13 cellular contexts compared by ENCODE assay signal in the genomic region with DNA sequence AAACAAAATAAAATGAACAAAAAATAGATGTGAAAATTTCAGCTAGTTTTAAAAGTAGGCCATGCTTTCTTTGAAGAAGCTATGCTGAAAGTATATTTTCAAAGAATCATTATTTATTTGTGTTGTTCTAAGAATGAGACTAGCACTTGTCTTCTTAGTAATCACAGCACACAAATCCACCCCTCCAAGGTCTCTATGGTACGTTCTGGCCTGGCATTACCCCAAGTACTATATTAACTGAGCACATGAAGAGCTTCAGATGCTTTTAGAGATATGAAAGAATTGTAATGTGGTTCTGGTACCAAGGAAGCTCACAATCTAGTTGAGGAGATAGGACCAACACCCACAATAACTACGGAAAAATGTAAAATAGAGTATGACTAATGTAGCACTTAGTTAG.
"Had no signal": no experiment of that assay in that cellular context is flagged by ENCODE, and none has a peak within 500 bp of the region (broad histone marks: within the 10 kb centered on the region; RNA-seq: fewer than 3 reads in every experiment).

No MANE protein-coding gene starts in this region.

- H3K36me3 ChIP-seq: ascending aorta, breast epithelium, ovary, thyroid gland had no signal

- H3K27me3 ChIP-seq: ascending aorta, breast epithelium, gastroesophageal sphincter, heart right ventricle, ovary, thyroid gland had no signal

- ATAC-seq: activated T-cell treated with anti-CD3 and anti-CD28 coated beads, Interleukin-2, amount 50 U/mL, for 4 hours; gastroesophageal sphincter; naive thymus-derived CD4-positive, alpha-beta T cell; stimulated activated naive B cell treated with anti-CD40 and anti-IgM and Interleukin-4, amounts not matched to agents 10 μg/mL and 1 μg/mL and 100 μg/mL, for 72 hours had no signal

- H3K9me3 ChIP-seq: ascending aorta, breast epithelium, gastroesophageal sphincter, heart right ventricle, ovary, thyroid gland had no signal

- DNase-seq: activated effector memory CD4-positive, alpha-beta T cell treated with anti-CD3 and anti-CD28 coated beads, Interleukin-2, amount 50 U/mL, for 16 hours; activated T-cell treated with anti-CD3 and anti-CD28 coated beads, Interleukin-2, amount 50 U/mL, for 4 hours; heart right ventricle; islet precursor cell; mammary epithelial cell; ovary; stimulated activated naive B cell treated with anti-CD40 and anti-IgM and Interleukin-4, amounts not matched to agents 10 μg/mL and 1 μg/mL and 100 μg/mL, for 72 hours; T1000 had no signal

- H3K27ac ChIP-seq: breast epithelium, gastroesophageal sphincter, heart right ventricle, ovary, thyroid gland had no signal

- H3K4me3 ChIP-seq: ascending aorta, breast epithelium, gastroesophageal sphincter, heart right ventricle, ovary, thyroid gland had no signal

- H3K4me1 ChIP-seq: breast epithelium had no signal
